In the genomic region with DNA sequence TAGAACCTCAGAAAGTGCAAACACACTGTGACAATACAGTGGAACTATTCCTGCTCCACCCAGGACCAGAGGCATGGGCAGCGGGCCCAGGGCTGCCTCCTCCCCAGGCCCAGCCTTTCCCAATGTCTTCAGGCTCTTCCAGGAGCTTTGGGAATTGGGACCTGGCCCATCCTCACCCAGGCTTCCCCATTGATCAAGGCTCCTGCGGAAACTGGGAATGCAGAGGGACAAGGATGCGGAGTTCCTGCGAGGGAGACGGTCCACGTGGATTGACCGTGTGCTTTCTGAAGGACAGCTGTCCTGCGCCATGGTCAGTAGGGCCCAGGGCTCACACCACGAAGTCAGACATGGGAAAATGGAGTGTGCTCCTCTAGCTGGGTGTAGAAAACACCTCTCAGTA, we compare ENCODE assay signal across 17 cellular contexts. TPM values are rescaled to one million over a fixed set of nuclear protein-coding genes. Genes with fewer than 3 reads are reported as not detected.
DNase-seq lines count a peak whose midpoint lies in the region; ATAC-seq, FAIRE-seq and TF ChIP-seq lines count a peak whose summit lies in the region.
"Had no signal": no experiment of that assay in that cellular context is flagged by ENCODE, and none has a peak within 500 bp of the region (broad histone marks: within the 10 kb centered on the region; RNA-seq: fewer than 3 reads in every experiment).

No MANE protein-coding gene starts in this region.

- no peak overlapping the region for H3K14ac ChIP-seq in mesenchymal stem cell (ENCODE audit: low read length in 2 of 2)

- peak; percentile 43 for FAIRE-seq in bronchial epithelial cell (lab: Jason Lieb, UNC)

- H3K4me2 ChIP-seq in mesenchymal stem cell (ENCODE audit: low read length, poor library complexity, severe bottlenecking), result no peak overlapping the region
- H3K4me2 ChIP-seq: GM23338 had no signal

- TF ChIP-seq CTCF in GM13976 (IDR thresholded peaks at IDR 0.05; ENCODE audit: borderline replicate concordance, control extremely low read depth, extremely low read depth, insufficient read depth, missing control alignments), result no peak
- no peak for TF ChIP-seq CTCF in bronchial epithelial cell (IDR thresholded peaks at IDR 0.05; ENCODE audit: insufficient read depth, low read length, severe bottlenecking)

- H3K27ac ChIP-seq in mesenchymal stem cell (ENCODE audit: low read length, poor library complexity, severe bottlenecking), result no peak overlapping the region

- H2BK120ac ChIP-seq in mesenchymal stem cell (ENCODE audit: low read depth, low read length), result no peak overlapping the region

- H3K36me3 ChIP-seq in bronchial epithelial cell (ENCODE audit: control insufficient read depth, insufficient read depth, low read length) (peaks cover 2% of the 10 kb centered on the region), mesenchymal stem cell (ENCODE audit: control insufficient read depth in 1 of 2, insufficient read depth in 2 of 2, low read depth in 1 of 2, low read length in 2 of 2) (peaks cover 19 to 33% of the 10 kb centered on the region in 2 experiments)

- no peak overlapping the region for H3K18ac ChIP-seq in mesenchymal stem cell (ENCODE audit: low read depth in 1 of 2, low read length in 2 of 2)

- in situ Hi-C loops in GM13976 (cut with MboI; ENCODE audit: low sequenced_read_pairs, unreplicated experiment), result no loop called here

- no peak for ATAC-seq in HG03520 (IDR thresholded peaks at IDR 0.05; ENCODE audit: unreplicated experiment)

- no peak overlapping the region for H2BK12ac ChIP-seq in mesenchymal stem cell (ENCODE audit: low read length in 2 of 2)

- H4K8ac ChIP-seq in mesenchymal stem cell (ENCODE audit: low read length), result no peak overlapping the region

- WGBS in mesenchymal stem cell, result 93% methylated on average over 9 of the region's 9 CpGs

- H2BK15ac ChIP-seq in mesenchymal stem cell (ENCODE audit: low read depth, poor library complexity, severe bottlenecking), result no peak overlapping the region

- H3K9me3 ChIP-seq in mesenchymal stem cell (ENCODE audit: control insufficient read depth, low read length), result no peaks in the 10 kb centered on the region

- no peak overlapping the region for H2BK5ac ChIP-seq in mesenchymal stem cell (ENCODE audit: low read depth, low read length, poor library complexity, severe bottlenecking)

- DNase-seq in AG20443 (ENCODE audit: low spot score), result peak; percentile 49
- DNase-seq in GM13976 (ENCODE audit: low spot score), result peak; percentile 9
- DNase-seq in bronchial epithelial cell (ENCODE audit: low read depth), result no peak
- no peak for DNase-seq in mesenchymal stem cell
- DNase-seq in GOT3 (lab: John Stamatoyannopoulos, UW), result no peak
- DNase-seq in NCI-H1930 (lab: John Stamatoyannopoulos, UW), result no peak
- DNase-seq in NCI-H187 treated with DMSO at 0.1 percent for 48 hours (lab: John Stamatoyannopoulos, UW), result no peak
- DNase-seq: ACHN, Calu3, DMS79, NCI-H1048, NCI-H1436 treated with DMSO at 0.1 percent for 48 hours, NCI-H2107, NCI-H2227 treated with DMSO at 0.1 percent for 48 hours, NCI-H524 had no signal

- H3K23ac ChIP-seq in mesenchymal stem cell (ENCODE audit: low read length in 2 of 2), result no peak overlapping the region

- no peaks in the 10 kb centered on the region for H3K4me1 ChIP-seq in mesenchymal stem cell (ENCODE audit: control insufficient read depth, insufficient read depth, low read depth, low read length)

- H3K79me1 ChIP-seq in mesenchymal stem cell (replicated peaks; ENCODE audit: low read length, poor library complexity, severe bottlenecking), result peaks cover 5% of the 10 kb centered on the region

- H3K4ac ChIP-seq in mesenchymal stem cell (ENCODE audit: low read depth in 1 of 2, low read length in 2 of 2), result no peak overlapping the region

- no peak overlapping the region for H3K4me3 ChIP-seq in bronchial epithelial cell (ENCODE audit: low read depth, low read length)
- no peak overlapping the region for H3K4me3 ChIP-seq in mesenchymal stem cell (ENCODE audit: insufficient read depth in 1 of 2, low read depth in 1 of 2, low read length in 2 of 2)
- H3K4me3 ChIP-seq: GM23338 had no signal

- H3K27me3 ChIP-seq in bronchial epithelial cell (ENCODE audit: control insufficient read depth, insufficient read depth, low read length), result no peaks in the 10 kb centered on the region
- no peaks in the 10 kb centered on the region for H3K27me3 ChIP-seq in mesenchymal stem cell (ENCODE audit: control insufficient read depth in 1 of 2, insufficient read depth in 1 of 2, low read length in 2 of 2)

- H2AK5ac ChIP-seq in mesenchymal stem cell (ENCODE audit: low read length, severe bottlenecking), result no peak overlapping the region

- peak overlapping the region; percentile 4 for H3K9ac ChIP-seq in mesenchymal stem cell (ENCODE audit: low read length)

- H4K91ac ChIP-seq in mesenchymal stem cell (ENCODE audit: low read length), result no peak overlapping the region

- H2AFZ ChIP-seq in mesenchymal stem cell (ENCODE audit: low read depth, low read length), result no peak overlapping the region
- H2AFZ ChIP-seq: GM23338 had no signal

RNA-seq across cellular contexts. Expression of a gene that starts 56.6 kb away (rescaled TPM):
- 15.0 and 17.4 TPM in 2 replicates for total RNA-seq in bronchial epithelial cell
- polyA plus RNA-seq in mesenchymal stem cell (2013, experiment 1 of 2), result 35.5 TPM
- polyA plus RNA-seq in mesenchymal stem cell (2013, experiment 2 of 2), result 37.6 TPM

Comparison
In these comparisons a context has a peak if more than half of its experiments do, and no peak if none do; other contexts are left out.
1. DNase-seq: peak in AG20443 (single experiment) and GM13976 (single experiment); none in bronchial epithelial cell (single experiment), mesenchymal stem cell (single experiment), GOT3 (single experiment), NCI-H1930 (0 of 2) and NCI-H187 treated with DMSO at 0.1 percent for 48 hours (single experiment).